Comparison of ENCODE assay signal across 28 cellular contexts in genomic region chr1:67316180-67316902, GRCh38. TPM values are rescaled to one million over a fixed set of nuclear protein-coding genes. Genes with fewer than 3 reads are reported as not detected.
DNase-seq lines count a peak whose midpoint lies in the region; ATAC-seq, FAIRE-seq and TF ChIP-seq lines count a peak whose summit lies in the region.
"Had no signal": no experiment of that assay in that cellular context is flagged by ENCODE, and none has a peak within 500 bp of the region (broad histone marks: within the 10 kb centered on the region; RNA-seq: fewer than 3 reads in every experiment).

No MANE protein-coding gene starts in this region.

- no peaks in the 10 kb centered on the region for H3K9me3 ChIP-seq in HepG2 (ENCODE audit: low read length)
- no peaks in the 10 kb centered on the region for H3K9me3 ChIP-seq in right lobe of liver
- H3K9me3 ChIP-seq in naive thymus-derived CD4-positive, alpha-beta T cell (ENCODE audit: control insufficient read depth in 2 of 3, low read length in 3 of 3) = no peaks in the 10 kb centered on the region
- H3K9me3 ChIP-seq in SK-N-SH = no peaks in the 10 kb centered on the region
- H3K9me3 ChIP-seq: Caco-2, SJSA1 had no signal

- BruUV-seq in HepG2 (replicated peaks; lab: Mats Ljungman, UMichigan) = no TSS peak

- POLR2A ChIA-PET in HepG2 (lab: Yijun Ruan, JAX) = no interaction called here
- POLR2A ChIA-PET in naive thymus-derived CD4-positive, alpha-beta T cell (lab: Charles Lee) = interaction anchor here (0.8 kb wide), 1 partner anchor 17 kb away, joined by 4 read pairs; no protein-coding TSS in a partner anchor
- POLR2A ChIA-PET in SK-N-SH (lab: Yijun Ruan, JAX) = no interaction called here

- H3K27me3 ChIP-seq in HepG2 (ENCODE audit: control insufficient read depth in 1 of 2, insufficient read depth in 2 of 2, low read length in 2 of 2) = peaks cover 0 to 12% of the 10 kb centered on the region in 2 experiments; a peak in 1 of 5 replicates
- H3K27me3 ChIP-seq in right lobe of liver = no peaks in the 10 kb centered on the region
- no peaks in the 10 kb centered on the region for H3K27me3 ChIP-seq in naive thymus-derived CD4-positive, alpha-beta T cell (ENCODE audit: control insufficient read depth in 2 of 2, insufficient read depth in 2 of 2, low read length in 2 of 2)
- H3K27me3 ChIP-seq in SK-N-SH (ENCODE audit: insufficient read depth) = no peaks in the 10 kb centered on the region; the same call in 1 of the 2 replicates
- H3K27me3 ChIP-seq: SJSA1 had no signal

- H3K4me1 ChIP-seq in HepG2 (ENCODE audit: insufficient read depth, low read length) (no peaks in the 10 kb centered on the region), right lobe of liver (no peaks in the 10 kb centered on the region), SK-N-SH (ENCODE audit: control insufficient read depth in 1 of 2, insufficient read depth in 2 of 2, low read depth in 1 of 2, low read length in 1 of 2) (no peaks in the 10 kb centered on the region)
- H3K4me1 ChIP-seq in naive thymus-derived CD4-positive, alpha-beta T cell (ENCODE audit: control insufficient read depth in 2 of 2, insufficient read depth in 2 of 2, low read length in 2 of 2) = no peaks in the 10 kb centered on the region
- H3K4me1 ChIP-seq: Caco-2, SJSA1 had no signal

- in situ Hi-C loops in HepG2 (cut with HindIII; ENCODE audit: extremely low pct_ligation_motif_present, low pct_unique_long_range_greater_than_20kb) = no loop called here

- 8% methylated on average over 8 of the region's 8 CpGs for WGBS in HepG2 (ENCODE audit: low lambda C conversion rate)
- WGBS in right lobe of liver (ENCODE audit: insufficient coverage, low coverage, low lambda C conversion rate, missing lambda C conversion rate) = 63% methylated on average over 8 of the region's 8 CpGs
- 59% methylated on average over 8 of the region's 8 CpGs for WGBS in SK-N-SH (ENCODE audit: low lambda C conversion rate)

- TF ChIP-seq CTCF in HepG2 (CRISPR knock-in tag; IDR thresholded peaks at IDR 0.05) (no peak), right lobe of liver (IDR thresholded peaks at IDR 0.05) (no peak), SK-N-SH (IDR thresholded peaks at IDR 0.05) (no peak)

- no peak for DNase-seq in HepG2 (ENCODE audit: low spot score)
- DNase-seq in right lobe of liver = no peak
- DNase-seq in myocyte (ENCODE audit: low read depth) = peak; percentile 13
- no peak for DNase-seq in naive thymus-derived CD4-positive, alpha-beta T cell
- DNase-seq in NCI-H2196 treated with DMSO at 0.1 percent for 48 hours (lab: John Stamatoyannopoulos, UW; ENCODE audit: unreplicated experiment) = no peak
- DNase-seq in SK-N-SH = no peak
- no peak for DNase-seq in superior temporal gyrus (ENCODE audit: extremely low spot score)
- DNase-seq: C1 segment of cervical spinal cord; Caco-2; CD4-positive, alpha-beta memory T cell; EL; Karpas-422; NCI-H1092 treated with DMSO at 0.1 percent for 48 hours; NCI-H1436 treated with DMSO at 0.1 percent for 48 hours; NCI-H187 treated with DMSO at 0.1 percent for 48 hours; NCI-H2171 treated with DMSO at 0.1 percent for 48 hours; NCI-H524 treated with DMSO at 0.1 percent for 48 hours; NCI-H774; PC-9 had no signal

- TF ChIP-seq RAD21 in HepG2 (CRISPR knock-in tag; IDR thresholded peaks at IDR 0.05) (no peak), SK-N-SH (IDR thresholded peaks at IDR 0.05; ENCODE audit: low read length) (no peak)

- no peaks in the 10 kb centered on the region for H3K9me3 Mint-ChIP-seq in activated T-helper 17 cell treated with anti-CD3 and anti-CD28 coated beads, Interleukin-2, amount 50 U/mL, for 72 hours
- no peaks in the 10 kb centered on the region for H3K9me3 Mint-ChIP-seq in naive thymus-derived CD4-positive, alpha-beta T cell

- H3F3A ChIP-seq in SK-N-SH (replicated peaks; ENCODE audit: insufficient read depth) = no peaks in the 10 kb centered on the region

- H3K4me3 ChIP-seq in HepG2 (replicated peaks in 1 of 3; ENCODE audit: insufficient read depth in 1 of 3, low read depth in 2 of 3, low read length in 3 of 3) (no peak overlapping the region), right lobe of liver (no peak overlapping the region), SK-N-SH (ENCODE audit: low read depth in 2 of 2, low read length in 1 of 2) (no peak overlapping the region)
- H3K4me3 ChIP-seq in naive thymus-derived CD4-positive, alpha-beta T cell (ENCODE audit: low read length) = no peak overlapping the region
- H3K4me3 ChIP-seq: PC-9, SJSA1 had no signal

- TF ChIP-seq EP300 in HepG2 (IDR thresholded peaks at IDR 0.05; ENCODE audit: low read depth in 2 of 2, low read length in 2 of 2) (no peak), HepG2 (CRISPR knock-in tag; IDR thresholded peaks at IDR 0.05; ENCODE audit: borderline replicate concordance) (no peak), SK-N-SH (IDR thresholded peaks at IDR 0.05; ENCODE audit: borderline replicate concordance in 1 of 2, low read depth in 1 of 2, low read length in 1 of 2) (no peak)

- H3K27ac ChIP-seq in HepG2 (ENCODE audit: extremely low read length, insufficient read depth, low read length) (no peak overlapping the region), right lobe of liver (no peak overlapping the region), SK-N-SH (ENCODE audit: low read depth in 2 of 2, low read length in 1 of 2) (no peak overlapping the region)
- H3K27ac ChIP-seq in naive thymus-derived CD4-positive, alpha-beta T cell (ENCODE audit: low read depth, low read length) = no peak overlapping the region
- H3K27ac ChIP-seq: PC-9, SJSA1 had no signal

- H3K4me2 ChIP-seq in HepG2 (ENCODE audit: low read depth, low read length) = no peak overlapping the region
- no peak overlapping the region for H3K4me2 ChIP-seq in SK-N-SH
- H3K4me2 ChIP-seq: PC-9 had no signal

- no peak overlapping the region for H3K9ac ChIP-seq in HepG2 (ENCODE audit: insufficient read depth, low read depth, low read length)
- no peak overlapping the region for H3K9ac ChIP-seq in SK-N-SH

- intact Hi-C loops in HepG2 (cut with micrococcal nuclease; ENCODE audit: unreplicated experiment) (no loop called here), right lobe of liver (cut with DNase I) (no loop called here)
- intact Hi-C loops in naive thymus-derived CD4-positive, alpha-beta T cell (cut with micrococcal nuclease) = no loop called here

- CTCF ChIA-PET in HepG2 (lab: Yijun Ruan, JAX; ENCODE audit: low intra/inter-chr PET ratio, low total read pairs) = no interaction called here
- CTCF ChIA-PET in naive thymus-derived CD4-positive, alpha-beta T cell (lab: Charles Lee) = no interaction called here
- CTCF ChIA-PET in SK-N-SH (lab: Yijun Ruan, JAX) = interaction anchor here (0.8 to 1.6 kb wide), 3 partner anchors 34 to 185 kb away, joined by 3 to 5 read pairs (median 4); no protein-coding TSS in a partner anchor

- H3K4me1 Mint-ChIP-seq in activated T-helper 17 cell treated with anti-CD3 and anti-CD28 coated beads, Interleukin-2, amount 50 U/mL, for 72 hours = peaks cover 15% of the 10 kb centered on the region
- peaks cover 0 to 49% (median 0%) of the 10 kb centered on the region in 7 donors for H3K4me1 Mint-ChIP-seq in naive thymus-derived CD4-positive, alpha-beta T cell

- no peaks in the 10 kb centered on the region for H3K36me3 ChIP-seq in HepG2 (replicated peaks in 1 of 2; ENCODE audit: control insufficient read depth in 1 of 2, insufficient read depth in 2 of 2, low read length in 2 of 2)
- H3K36me3 ChIP-seq in right lobe of liver = no peaks in the 10 kb centered on the region
- no peaks in the 10 kb centered on the region for H3K36me3 ChIP-seq in naive thymus-derived CD4-positive, alpha-beta T cell (ENCODE audit: control insufficient read depth in 2 of 3, insufficient read depth in 3 of 3, low read length in 3 of 3)
- H3K36me3 ChIP-seq in SK-N-SH (replicated peaks in 1 of 2; ENCODE audit: control insufficient read depth in 1 of 2, insufficient read depth in 2 of 2, low read length in 1 of 2) = no peaks in the 10 kb centered on the region
- H3K36me3 ChIP-seq: SJSA1 had no signal

- no peak for FAIRE-seq in HepG2 (lab: Jason Lieb, UNC)
- FAIRE-seq: A204.1, GM18507, H54 had no signal

- H2AFZ ChIP-seq in HepG2 (ENCODE audit: low read length) (no peak overlapping the region), SK-N-SH (ENCODE audit: low read depth) (no peak overlapping the region)
- H2AFZ ChIP-seq: PC-9 had no signal

- H3K4me3 Mint-ChIP-seq in activated T-helper 17 cell treated with anti-CD3 and anti-CD28 coated beads, Interleukin-2, amount 50 U/mL, for 72 hours = peak overlapping the region; percentile 85
- no peak overlapping the region for H3K4me3 Mint-ChIP-seq in naive thymus-derived CD4-positive, alpha-beta T cell
- H3K4me3 Mint-ChIP-seq: CD4-positive, alpha-beta memory T cell had no signal

- H3K79me2 ChIP-seq in HepG2 (ENCODE audit: insufficient read depth, low read length) (no peaks in the 10 kb centered on the region), SK-N-SH (ENCODE audit: insufficient read depth) (no peaks in the 10 kb centered on the region)

- no peaks in the 10 kb centered on the region for H3K27me3 Mint-ChIP-seq in activated T-helper 17 cell treated with anti-CD3 and anti-CD28 coated beads, Interleukin-2, amount 50 U/mL, for 72 hours
- no peaks in the 10 kb centered on the region for H3K27me3 Mint-ChIP-seq in naive thymus-derived CD4-positive, alpha-beta T cell
- H3K27me3 Mint-ChIP-seq: CD4-positive, alpha-beta memory T cell had no signal

- H3K27ac Mint-ChIP-seq in activated T-helper 17 cell treated with anti-CD3 and anti-CD28 coated beads, Interleukin-2, amount 50 U/mL, for 72 hours = no peak overlapping the region
- peak overlapping the region in 1 of 9 donors; percentile 28 for H3K27ac Mint-ChIP-seq in naive thymus-derived CD4-positive, alpha-beta T cell

- H3K9me2 ChIP-seq in SK-N-SH = no peaks in the 10 kb centered on the region

- ATAC-seq in HepG2 = no peak
- no peak for ATAC-seq in right lobe of liver
- ATAC-seq in activated T-helper 17 cell treated with anti-CD3 and anti-CD28 coated beads, Interleukin-2, amount 50 U/mL, for 72 hours (replicated peaks) = no peak
- ATAC-seq in naive thymus-derived CD4-positive, alpha-beta T cell = no peak
- ATAC-seq: Right ventricle myocardium inferior had no signal

- H3K36me3 Mint-ChIP-seq in activated T-helper 17 cell treated with anti-CD3 and anti-CD28 coated beads, Interleukin-2, amount 50 U/mL, for 72 hours (ENCODE audit: low read depth) = peaks cover 8% of the 10 kb centered on the region
- peaks cover 0 to 43% (median 0%) of the 10 kb centered on the region in 5 donors for H3K36me3 Mint-ChIP-seq in naive thymus-derived CD4-positive, alpha-beta T cell
- H3K36me3 Mint-ChIP-seq: CD4-positive, alpha-beta memory T cell had no signal

- no peaks in the 10 kb centered on the region for H4K20me1 ChIP-seq in HepG2 (ENCODE audit: insufficient read depth, low read length)
- H4K20me1 ChIP-seq in SK-N-SH (ENCODE audit: insufficient read depth) = no peaks in the 10 kb centered on the region

- TF ChIP-seq POLR2A in HepG2 (IDR thresholded peaks at IDR 0.05; ENCODE audit: insufficient read depth in 1 of 2, low read depth in 2 of 2, low read length in 2 of 2) = no peak
- no peak for TF ChIP-seq POLR2A in right lobe of liver (IDR thresholded peaks at IDR 0.05)

RNA-seq across cellular contexts. Expression of gene IL12RB2, which starts 8.7 kb away (rescaled TPM):
- not detected in 2 replicates for total RNA-seq in HepG2 (2016; rRNA removed; fragmentation: Illumina TruSeq; extraction: Trizol)
- total RNA-seq in HepG2 (2016; cell fraction: cytosol; rRNA removed; fragmentation: Illumina TruSeq; extraction: Trizol; ENCODE audit: low read depth) = not detected in 2 replicates
- not detected in 2 replicates for total RNA-seq in HepG2 (2016; cell fraction: insoluble cytoplasmic fraction; rRNA removed; fragmentation: Illumina TruSeq; extraction: Trizol)
- not detected in 2 replicates for total RNA-seq in HepG2 (2016; cell fraction: membrane; rRNA removed; fragmentation: Illumina TruSeq; extraction: Trizol)
- not detected in 2 replicates for total RNA-seq in HepG2 (2016; cell fraction: nucleus; rRNA removed; fragmentation: Illumina TruSeq; extraction: Trizol)
- polyA plus RNA-seq in HepG2 (2011; rRNA removed) = not detected in 2 replicates
- not detected in 2 replicates for polyA plus RNA-seq in HepG2 (2011; cell fraction: cytosol; rRNA removed)
- polyA plus RNA-seq in HepG2 (2011; cell fraction: nucleus; rRNA removed) = not detected in 2 replicates
- polyA plus RNA-seq in HepG2 (2012) = 0.04 and 0.08 TPM in 2 replicates
- not detected in 2 replicates for polyA plus RNA-seq in HepG2 (2016; cell fraction: cytosol; fragmentation: Illumina TruSeq; extraction: Trizol; ENCODE audit: low read depth)
- not detected in 2 replicates for polyA plus RNA-seq in HepG2 (2016; cell fraction: insoluble cytoplasmic fraction; fragmentation: Illumina TruSeq; extraction: Trizol; ENCODE audit: low read depth)
- not detected in 2 replicates for polyA plus RNA-seq in HepG2 (2016; cell fraction: membrane; fragmentation: Illumina TruSeq; extraction: Trizol; ENCODE audit: low read depth)
- not detected in 2 replicates for polyA plus RNA-seq in HepG2 (2016; cell fraction: nucleus; fragmentation: Illumina TruSeq; extraction: Trizol; ENCODE audit: insufficient read depth, low read depth)
- polyA minus RNA-seq in HepG2 (2011; rRNA and poly(A)+ RNA removed; ENCODE audit: low replicate concordance) = not detected in 2 replicates
- polyA minus RNA-seq in HepG2 (2011; cell fraction: cytosol; rRNA and poly(A)+ RNA removed) = not detected in 2 replicates
- not detected in 2 replicates for polyA minus RNA-seq in HepG2 (2011; cell fraction: nucleus; rRNA and poly(A)+ RNA removed)
- total RNA-seq in right lobe of liver = 1 to 10 TPM in 1 of 6 experiments, under 1 TPM in 5; 0.12 to 1.3 (median 0.31) TPM
- total RNA-seq in activated T-helper 17 cell treated with anti-CD3 and anti-CD28 coated beads, Interleukin-2, amount 50 U/mL, for 72 hours = 10 to 100 TPM; 57.4 to 63.3 TPM
- 0.10 TPM in 1 of 2 replicates, not detected in the other for total RNA-seq in myocyte
- polyA plus RNA-seq in myocyte (2012) = 0.09 TPM
- total RNA-seq in naive thymus-derived CD4-positive, alpha-beta T cell = 10 to 100 TPM in 1 of 5 experiments, 1 to 10 TPM in 2, under 1 TPM in 2; 0.38 to 78.1 (median 1.1) TPM
- under 1 TPM; 0.47 to 0.60 TPM for polyA plus RNA-seq in naive thymus-derived CD4-positive, alpha-beta T cell
- polyA plus RNA-seq in SK-N-SH (2012; rRNA removed) = not detected in 2 replicates
- under 0.01 and 0.03 TPM in 2 replicates for polyA plus RNA-seq in SK-N-SH (2012; cell fraction: cytosol; rRNA removed)
- not detected in 2 replicates for polyA plus RNA-seq in SK-N-SH (2012; cell fraction: nucleus; rRNA removed)
- total RNA-seq: HT-29, PC-9, RPMI7951, SJSA1 had no signal
- polyA plus RNA-seq: AG04450 had no signal
